Comparison of ENCODE assay signal across 13 cellular contexts in genomic region chr3:157285966-157286365, GRCh38.
DNase-seq lines count a peak whose midpoint lies in the region; ATAC-seq, FAIRE-seq and TF ChIP-seq lines count a peak whose summit lies in the region.
"Had no signal": no experiment of that assay in that cellular context is flagged by ENCODE, and none has a peak within 500 bp of the region (broad histone marks: within the 10 kb centered on the region; RNA-seq: fewer than 3 reads in every experiment).

No MANE protein-coding gene starts in this region.

- no peak for ATAC-seq in HG03097 (IDR thresholded peaks at IDR 0.05; ENCODE audit: low FRiP score, unreplicated experiment)
- ATAC-seq: A549, HCT116 had no signal

- no peaks in the 10 kb centered on the region for H3K9me3 ChIP-seq in endothelial cell of umbilical vein (replicated peaks; ENCODE audit: control insufficient read depth, insufficient read depth, low read length)
- no peaks in the 10 kb centered on the region for H3K9me3 ChIP-seq in BE2C
- H3K9me3 ChIP-seq: A549, BLaER1, Caco-2 had no signal

- CTCF ChIA-PET in endothelial cell of umbilical vein (lab: Charles Lee) = no interaction called here

- peak; percentile 57 for FAIRE-seq in endothelial cell of umbilical vein (lab: Jason Lieb, UNC)
- FAIRE-seq in GM12891 (lab: Jason Lieb, UNC) = no peak
- FAIRE-seq: A549, H54 had no signal

- dilution Hi-C loops in endothelial cell of umbilical vein (cut with MboI; ENCODE audit: extremely low pct_ligation_motif_present, low sequenced_read_pairs) = no loop called here

- BruUV-seq in endothelial cell of umbilical vein (replicated peaks; lab: Mats Ljungman, UMichigan) = no TSS peak

- H3K27ac ChIP-seq in VCaP = peak overlapping the region; percentile 65; the same call in 1 of the 2 replicates
- peak overlapping the region; percentile 45 for H3K27ac ChIP-seq in endothelial cell of umbilical vein (ENCODE audit: insufficient read depth, low read depth, low read length)
- H3K27ac ChIP-seq: A549, BLaER1 had no signal

- H3K36me3 ChIP-seq in endothelial cell of umbilical vein (ENCODE audit: control insufficient read depth in 2 of 2, extremely low read depth in 1 of 2, insufficient read depth in 2 of 2, low read length in 2 of 2) = no peaks in the 10 kb centered on the region
- no peaks in the 10 kb centered on the region for H3K36me3 ChIP-seq in BE2C

- no peak overlapping the region for H2AFZ ChIP-seq in endothelial cell of umbilical vein (ENCODE audit: low read depth, low read length)

- H3K4me3 ChIP-seq in endothelial cell of umbilical vein (replicated peaks in 1 of 3; ENCODE audit: insufficient read depth in 1 of 3, low read depth in 1 of 3, low read length in 3 of 3) = no peak overlapping the region
- no peak overlapping the region for H3K4me3 ChIP-seq in BE2C (ENCODE audit: low read depth, low read length)
- H3K4me3 ChIP-seq: A549, BLaER1 had no signal

- POLR2A ChIA-PET in endothelial cell of umbilical vein (lab: Charles Lee) = interaction anchor here (1.4 kb wide), 1 partner anchor 75 kb away, joined by 3 read pairs; no protein-coding TSS in a partner anchor

- H3K9me1 ChIP-seq in endothelial cell of umbilical vein (replicated peaks; ENCODE audit: control insufficient read depth, extremely low read depth, insufficient read depth, low read length) = no peaks in the 10 kb centered on the region

- no peak overlapping the region for H3K4me2 ChIP-seq in endothelial cell of umbilical vein (ENCODE audit: insufficient read depth, low read length)
- H3K4me2 ChIP-seq: A549, BLaER1 had no signal

- TF ChIP-seq CTCF in VCaP (conservative IDR thresholded peaks at IDR 0.05) (no peak), endothelial cell of umbilical vein (IDR thresholded peaks at IDR 0.05; ENCODE audit: extremely low read depth in 1 of 2, insufficient read depth in 1 of 2, low read depth in 1 of 2, low read length in 2 of 2) (no peak), BE2C (IDR thresholded peaks at IDR 0.05; ENCODE audit: low read depth, low read length) (no peak)

- H3K79me2 ChIP-seq in endothelial cell of umbilical vein (ENCODE audit: control insufficient read depth, insufficient read depth, low read length) = no peaks in the 10 kb centered on the region

- H3K27me3 ChIP-seq in endothelial cell of umbilical vein (ENCODE audit: control insufficient read depth in 2 of 2, insufficient read depth in 2 of 2, low read length in 2 of 2) (no peaks in the 10 kb centered on the region), BE2C (no peaks in the 10 kb centered on the region; the same call in 1 of the 2 replicates)
- H3K27me3 ChIP-seq: BLaER1 had no signal

- DNase-seq in LHCN-M2 (ENCODE audit: low read depth) = peak; percentile 32
- DNase-seq in endothelial cell of umbilical vein (ENCODE audit: low read depth, low spot score) = peak; percentile 59
- no peak for DNase-seq in GM12891 (ENCODE audit: insufficient read length, low spot score)
- no peak for DNase-seq in BE2C
- DNase-seq: Caco-2; CD8-positive, alpha-beta memory T cell; GF-D8 had no signal

- no peaks in the 10 kb centered on the region for H4K20me1 ChIP-seq in endothelial cell of umbilical vein (replicated peaks; ENCODE audit: control insufficient read depth, extremely low read depth, insufficient read depth, low read length)
- H4K20me1 ChIP-seq: BLaER1 had no signal

- no peak overlapping the region for H3K9ac ChIP-seq in endothelial cell of umbilical vein (replicated peaks; ENCODE audit: extremely low read depth, insufficient read depth, low read length)
- H3K9ac ChIP-seq: BLaER1 had no signal

- intact Hi-C loops in endothelial cell of umbilical vein (cut with micrococcal nuclease) = no loop called here

- TF ChIP-seq POLR2A in endothelial cell of umbilical vein (IDR thresholded peaks at IDR 0.05; ENCODE audit: low read depth, low read length) (no peak), GM12891 (IDR thresholded peaks at IDR 0.05; ENCODE audit: low read depth, low read length) (no peak)

- peaks cover 57% of the 10 kb centered on the region for H3K4me1 ChIP-seq in endothelial cell of umbilical vein (ENCODE audit: control insufficient read depth, extremely low read depth, insufficient read depth, low read length)
- no peaks in the 10 kb centered on the region for H3K4me1 ChIP-seq in BE2C
- H3K4me1 ChIP-seq: BLaER1, Caco-2 had no signal

TF ChIP-seq in endothelial cell of umbilical vein, 7 proteins besides CTCF, POLR2A, EP300 and RAD21:
- TF ChIP-seq EZH2 (IDR thresholded peaks at IDR 0.05; ENCODE audit: borderline replicate concordance, low read depth, low read length, severe bottlenecking) = no peak
- TF ChIP-seq POLR2AphosphoS5 (IDR thresholded peaks at IDR 0.05; ENCODE audit: insufficient read depth, low read depth, low read length) = no peak
- no peak for TF ChIP-seq MYC (IDR thresholded peaks at IDR 0.05; ENCODE audit: low read depth, low read length)
- TF ChIP-seq, protein P1, sequence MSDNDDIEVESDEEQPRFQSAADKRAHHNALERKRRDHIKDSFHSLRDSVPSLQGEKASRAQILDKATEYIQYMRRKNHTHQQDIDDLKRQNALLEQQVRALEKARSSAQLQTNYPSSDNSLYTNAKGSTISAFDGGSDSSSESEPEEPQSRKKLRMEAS (IDR thresholded peaks at IDR 0.05; ENCODE audit: insufficient read depth, insufficient read length) = no peak
- TF ChIP-seq GATA2 (IDR thresholded peaks at IDR 0.05; ENCODE audit: insufficient read depth, insufficient read length, low read depth, low read length) = peak; percentile 80
- peak; percentile 69 for TF ChIP-seq FOS (IDR thresholded peaks at IDR 0.05; ENCODE audit: borderline replicate concordance, insufficient read depth, low read length)
- TF ChIP-seq JUN (IDR thresholded peaks at IDR 0.05; ENCODE audit: borderline replicate concordance, insufficient read depth, insufficient read length, low read depth) = peak; percentile 25
TF ChIP-seq in endothelial cell of umbilical vein: peak in this region for 3.

TF ChIP-seq in GM12891, 5 proteins besides CTCF, POLR2A, EP300 and RAD21:
- TF ChIP-seq POLR2AphosphoS5 (IDR thresholded peaks at IDR 0.05; ENCODE audit: low read depth, low read length) = no peak
- no peak for TF ChIP-seq SPI1 (IDR thresholded peaks at IDR 0.05; ENCODE audit: low read depth, low read length)
- TF ChIP-seq PAX5 (IDR thresholded peaks at IDR 0.05; ENCODE audit: insufficient read depth, low read length, severe bottlenecking) = no peak
- TF ChIP-seq POU2F2 (IDR thresholded peaks at IDR 0.05; ENCODE audit: low read depth, low read length) = no peak
- no peak for TF ChIP-seq TAF1 (IDR thresholded peaks at IDR 0.05; ENCODE audit: low read depth, low read length)

Comparison
In these comparisons a context has a peak if more than half of its experiments do, and no peak if none do; other contexts are left out.
1. DNase-seq: peak in LHCN-M2 (single experiment) and endothelial cell of umbilical vein (single experiment); none in GM12891 (single experiment) and BE2C (single experiment).